10 cellular contexts compared by ENCODE assay signal in the genomic region with DNA sequence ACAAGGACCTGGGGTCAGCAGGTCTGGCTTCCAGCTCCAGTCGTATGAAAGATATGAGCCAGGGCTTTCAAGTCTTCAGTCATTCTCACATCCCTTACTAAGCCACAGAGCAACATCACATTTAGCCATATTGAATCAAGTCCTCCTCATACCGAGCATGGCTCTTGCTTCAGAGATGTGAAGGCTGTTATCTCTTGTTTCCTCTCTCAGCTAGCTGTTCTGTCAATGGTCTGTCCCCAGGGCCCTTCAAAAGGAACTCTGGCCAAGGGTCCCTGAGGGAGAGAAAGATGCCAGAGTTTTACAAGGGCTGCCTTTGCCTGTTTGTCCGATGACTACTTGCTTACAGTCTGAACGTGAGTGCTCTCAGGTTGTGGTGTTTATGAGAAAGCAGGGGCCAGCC. TPM values are rescaled to one million over a fixed set of nuclear protein-coding genes. Genes with fewer than 3 reads are reported as not detected.
DNase-seq lines count a peak whose midpoint lies in the region; ATAC-seq and TF ChIP-seq lines count a peak whose summit lies in the region.
"Had no signal": no experiment of that assay in that cellular context is flagged by ENCODE, and none has a peak within 500 bp of the region (broad histone marks: within the 10 kb centered on the region; RNA-seq: fewer than 3 reads in every experiment).

No MANE protein-coding gene starts in this region.

- H3K36me3 ChIP-seq in right atrium auricular region, result no peaks in the 10 kb centered on the region
- no peaks in the 10 kb centered on the region for H3K36me3 ChIP-seq in lower lobe of right lung
- H3K36me3 ChIP-seq in tibial nerve, result no peaks in the 10 kb centered on the region

- H3K4me3 ChIP-seq in right atrium auricular region (no peak overlapping the region), lower lobe of right lung (no peak overlapping the region), tibial nerve (no peak overlapping the region)

- TF ChIP-seq CTCF in right atrium auricular region (IDR thresholded peaks at IDR 0.05) (no peak), lower lobe of right lung (IDR thresholded peaks at IDR 0.05) (no peak), tibial nerve (IDR thresholded peaks at IDR 0.05) (no peak)

- no peak for TF ChIP-seq EP300 in tibial nerve (IDR thresholded peaks at IDR 0.05)

- H3K36me3 Mint-ChIP-seq in activated T-helper 2 cell treated with anti-CD3 and anti-CD28 coated beads, Interferon-gamma antibody, Interleukin-2, Interleukin-4, amounts not matched to agents 10 μg/mL and 5 μg/mL and 100 μg/mL, durations not matched to agents 14 hours and 24 hours and 36 hours (ENCODE audit: low read depth), result peaks cover 27% of the 10 kb centered on the region

- no peak for TF ChIP-seq POLR2A in tibial nerve (IDR thresholded peaks at IDR 0.05)

- 23 to 46% methylated on average over 4 of the region's 4 CpGs for WGBS in tibial nerve, 2 donors

- H3K27ac ChIP-seq in right atrium auricular region, result peak overlapping the region in 1 of 2 donors; percentile 35
- H3K27ac ChIP-seq in lower lobe of right lung, result peak overlapping the region; percentile 6
- peak overlapping the region in 3 of 4 donors; percentile 13 to 61 (median 46) for H3K27ac ChIP-seq in tibial nerve

- H3K27me3 Mint-ChIP-seq in activated T-helper 2 cell treated with anti-CD3 and anti-CD28 coated beads, Interferon-gamma antibody, Interleukin-2, Interleukin-4, amounts not matched to agents 10 μg/mL and 5 μg/mL and 100 μg/mL, durations not matched to agents 14 hours and 24 hours and 36 hours (ENCODE audit: low read depth), result no peaks in the 10 kb centered on the region

- H3K4me1 Mint-ChIP-seq in activated T-helper 2 cell treated with anti-CD3 and anti-CD28 coated beads, Interferon-gamma antibody, Interleukin-2, Interleukin-4, amounts not matched to agents 10 μg/mL and 5 μg/mL and 100 μg/mL, durations not matched to agents 14 hours and 24 hours and 36 hours (ENCODE audit: low read depth), result peaks cover 55% of the 10 kb centered on the region

- DNase-seq in Right ventricle myocardium superior (no peak), right atrium auricular region (ENCODE audit: low spot score) (no peak), lower lobe of right lung (no peak), tibial nerve (ENCODE audit: low spot score in 2 of 2) (no peak), medulla oblongata (ENCODE audit: extremely low spot score) (no peak), NCI-H1092 (lab: John Stamatoyannopoulos, UW) (no peak), ureter (ENCODE audit: low spot score) (no peak)
- DNase-seq in activated T-helper 2 cell treated with anti-CD3 and anti-CD28 coated beads, Interferon-gamma antibody, Interleukin-2, Interleukin-4, amounts not matched to agents 10 μg/mL and 5 μg/mL and 100 μg/mL, durations not matched to agents 14 hours and 24 hours and 36 hours (ENCODE audit: low spot score), result no peak
- DNase-seq: cerebellar nuclear complex had no signal

- H3K27ac Mint-ChIP-seq in activated T-helper 2 cell treated with anti-CD3 and anti-CD28 coated beads, Interferon-gamma antibody, Interleukin-2, Interleukin-4, amounts not matched to agents 10 μg/mL and 5 μg/mL and 100 μg/mL, durations not matched to agents 14 hours and 24 hours and 36 hours, result peak overlapping the region; percentile 81

- H3K4me3 Mint-ChIP-seq in activated T-helper 2 cell treated with anti-CD3 and anti-CD28 coated beads, Interferon-gamma antibody, Interleukin-2, Interleukin-4, amounts not matched to agents 10 μg/mL and 5 μg/mL and 100 μg/mL, durations not matched to agents 14 hours and 24 hours and 36 hours (ENCODE audit: low read depth), result no peak overlapping the region

- intact Hi-C loops in Right ventricle myocardium superior (cut with DNase I), result no loop called here
- intact Hi-C loops in activated T-helper 2 cell treated with anti-CD3 and anti-CD28 coated beads, Interferon-gamma antibody, Interleukin-2, Interleukin-4, amounts not matched to agents 10 μg/mL and 5 μg/mL and 100 μg/mL, durations not matched to agents 14 hours and 24 hours and 36 hours (cut with micrococcal nuclease), result no loop called here
- intact Hi-C loops in lower lobe of right lung (cut with DNase I), result no loop called here

- peak; percentile 46 for ATAC-seq in Right ventricle myocardium superior (ENCODE audit: poor library complexity)
- ATAC-seq in lower lobe of right lung, result no peak
- ATAC-seq: Panc1 had no signal

- H3K9me3 ChIP-seq in right atrium auricular region (no peaks in the 10 kb centered on the region), lower lobe of right lung (no peaks in the 10 kb centered on the region), tibial nerve (no peaks in the 10 kb centered on the region)

- no peaks in the 10 kb centered on the region for H3K9me3 Mint-ChIP-seq in activated T-helper 2 cell treated with anti-CD3 and anti-CD28 coated beads, Interferon-gamma antibody, Interleukin-2, Interleukin-4, amounts not matched to agents 10 μg/mL and 5 μg/mL and 100 μg/mL, durations not matched to agents 14 hours and 24 hours and 36 hours

- no peaks in the 10 kb centered on the region for H3K4me1 ChIP-seq in right atrium auricular region
- peaks cover 6% of the 10 kb centered on the region for H3K4me1 ChIP-seq in lower lobe of right lung
- H3K4me1 ChIP-seq in tibial nerve, result peaks cover 0 to 13% (median 0%) of the 10 kb centered on the region in 4 donors

- H3K27me3 ChIP-seq in right atrium auricular region (no peaks in the 10 kb centered on the region), lower lobe of right lung (ENCODE audit: low read depth) (no peaks in the 10 kb centered on the region), tibial nerve (no peaks in the 10 kb centered on the region)

RNA-seq across cellular contexts. Expression of gene DOCK11, which starts 30.5 kb away (rescaled TPM):
- total RNA-seq in Right ventricle myocardium superior, result 4.2 TPM
- total RNA-seq in right atrium auricular region, result 1 to 10 TPM; 5.2 to 7.9 TPM
- 29.9 and 31.8 TPM in 2 replicates for total RNA-seq in activated T-helper 2 cell treated with anti-CD3 and anti-CD28 coated beads, Interferon-gamma antibody, Interleukin-2, Interleukin-4, amounts not matched to agents 10 μg/mL and 5 μg/mL and 100 μg/mL, durations not matched to agents 14 hours and 24 hours and 36 hours
- 76.2 TPM for total RNA-seq in lower lobe of right lung
- total RNA-seq in tibial nerve, result 10 to 100 TPM; 30.0 to 50.7 (median 35.7) TPM
- total RNA-seq in ureter, result 14.1 TPM
